1 cellular context compared by ENCODE assay signal in genomic region chr2:128027801-128028667, GRCh38.
TF ChIP-seq lines count a peak whose summit lies in the region.

Gene SAP130 (minus strand): TSS chr2:128028059. CDS start chr2:128026292, 1,767 bp downstream.

TF ChIP-seq in K562, 482 proteins besides CTCF, POLR2A, EP300 and RAD21 (continued from another document):
- TF ChIP-seq USF1 (CRISPR knock-in tag; IDR thresholded peaks at IDR 0.05) (no peak), MAFK (IDR thresholded peaks at IDR 0.05; ENCODE audit: low read length) (no peak), ZNF583 (CRISPR knock-in tag; IDR thresholded peaks at IDR 0.05) (no peak), POLR2B (IDR thresholded peaks at IDR 0.05; ENCODE audit: low read depth, partially characterized antibody) (peak; percentile 64), TEAD4 (IDR thresholded peaks at IDR 0.05; ENCODE audit: low read length) (no peak), TEAD4 (CRISPR knock-in tag; IDR thresholded peaks at IDR 0.05; ENCODE audit: borderline replicate concordance) (no peak), POLR2AphosphoS2 (IDR thresholded peaks at IDR 0.05; ENCODE audit: low read length) (no peak), RFX5 (IDR thresholded peaks at IDR 0.05; ENCODE audit: low read depth, low read length) (no peak), FOXP4 (CRISPR knock-in tag; IDR thresholded peaks at IDR 0.05; ENCODE audit: borderline replicate concordance) (no peak), FOXK1 (CRISPR knock-in tag; IDR thresholded peaks at IDR 0.05; ENCODE audit: borderline replicate concordance) (no peak; the same call in 1 of the 2 replicates), HMG20A (CRISPR knock-in tag; conservative IDR thresholded peaks at IDR 0.05) (no peak), RBFOX2 (IDR thresholded peaks at IDR 0.05; ENCODE audit: low read depth, low read length) (peak; percentile 87), MCM7 (IDR thresholded peaks at IDR 0.05) (no peak), ZNF431 (CRISPR knock-in tag; IDR thresholded peaks at IDR 0.05) (no peak), ZNF639 (CRISPR knock-in tag; conservative IDR thresholded peaks at IDR 0.05 in 1 of 2, IDR thresholded peaks at IDR 0.05 in 1 of 2) (no peak), RFX1 (IDR thresholded peaks at IDR 0.05) (no peak), XRCC5 (IDR thresholded peaks at IDR 0.05; ENCODE audit: low read depth, low read length) (no peak), ZNF282 (CRISPR knock-in tag; IDR thresholded peaks at IDR 0.05) (no peak), ELK3 (CRISPR knock-in tag; IDR thresholded peaks at IDR 0.05) (no peak), ZNF134 (CRISPR knock-in tag; conservative IDR thresholded peaks at IDR 0.05) (no peak), BMI1 (IDR thresholded peaks at IDR 0.05; ENCODE audit: low read length) (no peak), ARHGAP35 (IDR thresholded peaks at IDR 0.05; ENCODE audit: partially characterized antibody) (no peak), RUNX1 (IDR thresholded peaks at IDR 0.05; ENCODE audit: low read depth) (no peak), DACH1 (IDR thresholded peaks at IDR 0.05; ENCODE audit: partially characterized antibody) (no peak), ZNF79 (CRISPR knock-in tag; IDR thresholded peaks at IDR 0.05; ENCODE audit: low read depth) (no peak), ERF (CRISPR knock-in tag; IDR thresholded peaks at IDR 0.05) (0 out of 2 replicates have a peak, but pooled peaks have one; percentile 40), JUNB (CRISPR knock-in tag; conservative IDR thresholded peaks at IDR 0.05) (no peak), PML (IDR thresholded peaks at IDR 0.05; ENCODE audit: low read length) (peak; percentile 25; the same call in 1 of the 2 replicates), TBP (optimal IDR thresholded peaks at IDR 0.05; ENCODE audit: low read depth, low read length) (no peak), NR0B1 (IDR thresholded peaks at IDR 0.05; ENCODE audit: partially characterized antibody) (no peak), E2F4 (CRISPR knock-in tag; IDR thresholded peaks at IDR 0.05; ENCODE audit: low read depth) (no peak), ZFPM2 (CRISPR knock-in tag; IDR thresholded peaks at IDR 0.05) (no peak), ETV6 (IDR thresholded peaks at IDR 0.05; ENCODE audit: borderline replicate concordance in 1 of 2, low read depth in 2 of 2, low read length in 1 of 2) (no peak), ETV6 (CRISPR knock-in tag; IDR thresholded peaks at IDR 0.05; ENCODE audit: borderline replicate concordance) (no peak), SNRNP70 (optimal IDR thresholded peaks at IDR 0.05; ENCODE audit: low read depth, low read length) (no peak), TCF15 (CRISPR knock-in tag; IDR thresholded peaks at IDR 0.05) (no peak), TCF7 (IDR thresholded peaks at IDR 0.05; ENCODE audit: borderline replicate concordance) (no peak)
